1 cellular context compared by ENCODE assay signal in the genomic region with DNA sequence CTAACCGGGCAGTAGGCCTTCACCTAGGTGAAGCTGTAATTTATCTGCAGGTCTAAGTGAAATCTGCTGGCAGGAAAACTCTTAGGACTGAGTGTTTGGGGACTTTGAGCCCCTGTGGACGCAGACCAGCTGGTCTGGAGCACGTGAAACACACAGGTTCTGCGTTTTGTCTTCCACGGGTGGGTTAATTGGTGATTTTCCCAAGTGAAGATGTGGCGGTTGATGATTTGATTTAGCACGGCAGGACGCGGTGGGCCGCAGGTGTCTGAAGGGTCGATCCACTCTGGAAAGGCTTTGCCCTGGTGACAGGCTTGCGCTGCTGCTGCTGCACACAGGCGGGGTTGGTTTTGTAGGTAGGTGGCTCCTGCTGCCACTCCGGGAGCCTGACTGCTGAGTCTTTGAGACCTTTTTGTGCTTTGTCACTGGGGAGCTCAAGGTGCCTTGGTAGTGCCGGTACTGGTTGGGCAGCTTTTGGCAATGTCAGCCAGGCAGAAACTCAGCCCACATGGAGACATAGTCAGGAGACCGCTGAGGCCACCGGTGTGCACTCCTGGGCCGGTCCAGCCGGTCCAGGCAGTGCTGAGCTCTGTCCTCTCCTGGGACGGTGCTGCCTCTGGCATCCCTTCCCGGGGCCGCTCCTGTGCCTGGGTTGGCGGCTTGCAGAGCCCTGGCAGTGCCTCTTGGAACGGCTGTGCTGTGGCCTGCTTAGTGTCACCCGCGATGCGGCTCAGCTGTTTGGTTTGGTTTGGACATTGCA.
TF ChIP-seq lines count a peak whose summit lies in the region.

No MANE protein-coding gene starts in this region.

TF ChIP-seq in HepG2, 621 proteins besides CTCF, POLR2A, EP300 and RAD21 (continued from another document):
- TF ChIP-seq, protein P1, sequence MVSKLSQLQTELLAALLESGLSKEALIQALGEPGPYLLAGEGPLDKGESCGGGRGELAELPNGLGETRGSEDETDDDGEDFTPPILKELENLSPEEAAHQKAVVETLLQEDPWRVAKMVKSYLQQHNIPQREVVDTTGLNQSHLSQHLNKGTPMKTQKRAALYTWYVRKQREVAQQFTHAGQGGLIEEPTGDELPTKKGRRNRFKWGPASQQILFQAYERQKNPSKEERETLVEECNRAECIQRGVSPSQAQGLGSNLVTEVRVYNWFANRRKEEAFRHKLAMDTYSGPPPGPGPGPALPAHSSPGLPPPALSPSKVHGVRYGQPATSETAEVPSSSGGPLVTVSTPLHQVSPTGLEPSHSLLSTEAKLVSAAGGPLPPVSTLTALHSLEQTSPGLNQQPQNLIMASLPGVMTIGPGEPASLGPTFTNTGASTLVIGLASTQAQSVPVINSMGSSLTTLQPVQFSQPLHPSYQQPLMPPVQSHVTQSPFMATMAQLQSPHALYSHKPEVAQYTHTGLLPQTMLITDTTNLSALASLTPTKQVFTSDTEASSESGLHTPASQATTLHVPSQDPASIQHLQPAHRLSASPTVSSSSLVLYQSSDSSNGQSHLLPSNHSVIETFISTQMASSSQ (IDR thresholded peaks at IDR 0.05; ENCODE audit: low read depth) = no peak
- TF ChIP-seq, protein P1 (CRISPR knock-in tag; IDR thresholded peaks at IDR 0.05; ENCODE audit: borderline replicate concordance) = no peak
- TF ChIP-seq, protein P2, sequence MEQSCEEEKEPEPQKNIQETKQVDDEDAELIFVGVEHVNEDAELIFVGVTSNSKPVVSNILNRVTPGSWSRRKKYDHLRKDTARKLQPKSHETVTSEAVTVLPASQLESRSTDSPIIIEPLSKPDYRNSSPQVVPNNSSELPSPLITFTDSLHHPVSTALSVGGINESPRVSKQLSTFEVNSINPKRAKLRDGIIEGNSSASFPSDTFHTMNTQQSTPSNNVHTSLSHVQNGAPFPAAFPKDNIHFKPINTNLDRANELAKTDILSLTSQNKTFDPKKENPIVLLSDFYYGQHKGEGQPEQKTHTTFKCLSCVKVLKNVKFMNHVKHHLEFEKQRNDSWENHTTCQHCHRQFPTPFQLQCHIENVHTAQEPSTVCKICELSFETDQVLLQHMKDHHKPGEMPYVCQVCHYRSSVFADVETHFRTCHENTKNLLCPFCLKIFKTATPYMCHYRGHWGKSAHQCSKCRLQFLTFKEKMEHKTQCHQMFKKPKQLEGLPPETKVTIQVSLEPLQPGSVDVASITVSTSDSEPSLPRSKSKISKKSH (CRISPR knock-in tag; IDR thresholded peaks at IDR 0.05; ENCODE audit: borderline replicate concordance) = no peak; the same call in 1 of the 2 replicates
- TF ChIP-seq ASH2L (IDR thresholded peaks at IDR 0.05; ENCODE audit: insufficient read length, low read depth, low read length) (no peak), HHEX (CRISPR knock-in tag; IDR thresholded peaks at IDR 0.05) (no peak), HDAC2 (CRISPR knock-in tag; IDR thresholded peaks at IDR 0.05) (0 out of 2 replicates have a peak, but pooled peaks have one; percentile 22), ZFP62 (CRISPR knock-in tag; IDR thresholded peaks at IDR 0.05) (no peak), MAFG (CRISPR knock-in tag; IDR thresholded peaks at IDR 0.05) (no peak), STAT5B (CRISPR knock-in tag; IDR thresholded peaks at IDR 0.05) (no peak), STAG1 (CRISPR knock-in tag; IDR thresholded peaks at IDR 0.05) (no peak), CC2D1A (CRISPR knock-in tag; IDR thresholded peaks at IDR 0.05) (no peak), ZFY (CRISPR knock-in tag; IDR thresholded peaks at IDR 0.05) (no peak), CHD4 (IDR thresholded peaks at IDR 0.05; ENCODE audit: borderline replicate concordance, low read length) (no peak), RORA (CRISPR knock-in tag; IDR thresholded peaks at IDR 0.05) (no peak), ZNF720 (CRISPR knock-in tag; IDR thresholded peaks at IDR 0.05) (no peak), ZMYM3 (CRISPR knock-in tag; IDR thresholded peaks at IDR 0.05) (no peak), NFKB2 (CRISPR knock-in tag; IDR thresholded peaks at IDR 0.05; ENCODE audit: borderline replicate concordance) (no peak; the same call in 1 of the 2 replicates), ZNF124 (CRISPR knock-in tag; IDR thresholded peaks at IDR 0.05) (no peak)
- TF ChIP-seq, protein P3, sequence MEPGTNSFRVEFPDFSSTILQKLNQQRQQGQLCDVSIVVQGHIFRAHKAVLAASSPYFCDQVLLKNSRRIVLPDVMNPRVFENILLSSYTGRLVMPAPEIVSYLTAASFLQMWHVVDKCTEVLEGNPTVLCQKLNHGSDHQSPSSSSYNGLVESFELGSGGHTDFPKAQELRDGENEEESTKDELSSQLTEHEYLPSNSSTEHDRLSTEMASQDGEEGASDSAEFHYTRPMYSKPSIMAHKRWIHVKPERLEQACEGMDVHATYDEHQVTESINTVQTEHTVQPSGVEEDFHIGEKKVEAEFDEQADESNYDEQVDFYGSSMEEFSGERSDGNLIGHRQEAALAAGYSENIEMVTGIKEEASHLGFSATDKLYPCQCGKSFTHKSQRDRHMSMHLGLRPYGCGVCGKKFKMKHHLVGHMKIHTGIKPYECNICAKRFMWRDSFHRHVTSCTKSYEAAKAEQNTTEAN (CRISPR knock-in tag; conservative IDR thresholded peaks at IDR 0.05) = no peak
- TF ChIP-seq, protein P4, sequence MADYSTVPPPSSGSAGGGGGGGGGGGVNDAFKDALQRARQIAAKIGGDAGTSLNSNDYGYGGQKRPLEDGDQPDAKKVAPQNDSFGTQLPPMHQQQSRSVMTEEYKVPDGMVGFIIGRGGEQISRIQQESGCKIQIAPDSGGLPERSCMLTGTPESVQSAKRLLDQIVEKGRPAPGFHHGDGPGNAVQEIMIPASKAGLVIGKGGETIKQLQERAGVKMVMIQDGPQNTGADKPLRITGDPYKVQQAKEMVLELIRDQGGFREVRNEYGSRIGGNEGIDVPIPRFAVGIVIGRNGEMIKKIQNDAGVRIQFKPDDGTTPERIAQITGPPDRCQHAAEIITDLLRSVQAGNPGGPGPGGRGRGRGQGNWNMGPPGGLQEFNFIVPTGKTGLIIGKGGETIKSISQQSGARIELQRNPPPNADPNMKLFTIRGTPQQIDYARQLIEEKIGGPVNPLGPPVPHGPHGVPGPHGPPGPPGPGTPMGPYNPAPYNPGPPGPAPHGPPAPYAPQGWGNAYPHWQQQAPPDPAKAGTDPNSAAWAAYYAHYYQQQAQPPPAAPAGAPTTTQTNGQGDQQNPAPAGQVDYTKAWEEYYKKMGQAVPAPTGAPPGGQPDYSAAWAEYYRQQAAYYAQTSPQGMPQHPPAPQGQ (CRISPR knock-in tag; IDR thresholded peaks at IDR 0.05; ENCODE audit: borderline replicate concordance) = no peak
- TF ChIP-seq, protein P5, sequence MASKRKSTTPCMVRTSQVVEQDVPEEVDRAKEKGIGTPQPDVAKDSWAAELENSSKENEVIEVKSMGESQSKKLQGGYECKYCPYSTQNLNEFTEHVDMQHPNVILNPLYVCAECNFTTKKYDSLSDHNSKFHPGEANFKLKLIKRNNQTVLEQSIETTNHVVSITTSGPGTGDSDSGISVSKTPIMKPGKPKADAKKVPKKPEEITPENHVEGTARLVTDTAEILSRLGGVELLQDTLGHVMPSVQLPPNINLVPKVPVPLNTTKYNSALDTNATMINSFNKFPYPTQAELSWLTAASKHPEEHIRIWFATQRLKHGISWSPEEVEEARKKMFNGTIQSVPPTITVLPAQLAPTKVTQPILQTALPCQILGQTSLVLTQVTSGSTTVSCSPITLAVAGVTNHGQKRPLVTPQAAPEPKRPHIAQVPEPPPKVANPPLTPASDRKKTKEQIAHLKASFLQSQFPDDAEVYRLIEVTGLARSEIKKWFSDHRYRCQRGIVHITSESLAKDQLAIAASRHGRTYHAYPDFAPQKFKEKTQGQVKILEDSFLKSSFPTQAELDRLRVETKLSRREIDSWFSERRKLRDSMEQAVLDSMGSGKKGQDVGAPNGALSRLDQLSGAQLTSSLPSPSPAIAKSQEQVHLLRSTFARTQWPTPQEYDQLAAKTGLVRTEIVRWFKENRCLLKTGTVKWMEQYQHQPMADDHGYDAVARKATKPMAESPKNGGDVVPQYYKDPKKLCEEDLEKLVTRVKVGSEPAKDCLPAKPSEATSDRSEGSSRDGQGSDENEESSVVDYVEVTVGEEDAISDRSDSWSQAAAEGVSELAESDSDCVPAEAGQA (IDR thresholded peaks at IDR 0.05; ENCODE audit: low read depth) = 0 out of 2 replicates have a peak, but pooled peaks have one; percentile 45
- TF ChIP-seq, protein P5 (CRISPR knock-in tag; IDR thresholded peaks at IDR 0.05; ENCODE audit: borderline replicate concordance) = no peak
- TF ChIP-seq, protein P6, sequence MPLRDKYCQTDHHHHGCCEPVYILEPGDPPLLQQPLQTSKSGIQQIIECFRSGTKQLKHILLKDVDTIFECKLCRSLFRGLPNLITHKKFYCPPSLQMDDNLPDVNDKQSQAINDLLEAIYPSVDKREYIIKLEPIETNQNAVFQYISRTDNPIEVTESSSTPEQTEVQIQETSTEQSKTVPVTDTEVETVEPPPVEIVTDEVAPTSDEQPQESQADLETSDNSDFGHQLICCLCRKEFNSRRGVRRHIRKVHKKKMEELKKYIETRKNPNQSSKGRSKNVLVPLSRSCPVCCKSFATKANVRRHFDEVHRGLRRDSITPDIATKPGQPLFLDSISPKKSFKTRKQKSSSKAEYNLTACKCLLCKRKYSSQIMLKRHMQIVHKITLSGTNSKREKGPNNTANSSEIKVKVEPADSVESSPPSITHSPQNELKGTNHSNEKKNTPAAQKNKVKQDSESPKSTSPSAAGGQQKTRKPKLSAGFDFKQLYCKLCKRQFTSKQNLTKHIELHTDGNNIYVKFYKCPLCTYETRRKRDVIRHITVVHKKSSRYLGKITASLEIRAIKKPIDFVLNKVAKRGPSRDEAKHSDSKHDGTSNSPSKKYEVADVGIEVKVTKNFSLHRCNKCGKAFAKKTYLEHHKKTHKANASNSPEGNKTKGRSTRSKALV (CRISPR knock-in tag; IDR thresholded peaks at IDR 0.05) = no peak
